Comparison of ENCODE assay signal across 9 cellular contexts in genomic region chr7:23544913-23545354, GRCh38. TPM values are rescaled to one million over a fixed set of nuclear protein-coding genes. Genes with fewer than 3 reads are reported as not detected.
DNase-seq lines count a peak whose midpoint lies in the region; ATAC-seq, FAIRE-seq and TF ChIP-seq lines count a peak whose summit lies in the region.
"Had no signal": no experiment of that assay in that cellular context is flagged by ENCODE, and none has a peak within 500 bp of the region (broad histone marks: within the 10 kb centered on the region; RNA-seq: fewer than 3 reads in every experiment).

No MANE protein-coding gene starts in this region.

- ATAC-seq in sciatic nerve, result no peak

- no peaks in the 10 kb centered on the region for H3K9me1 ChIP-seq in keratinocyte (ENCODE audit: control insufficient read depth, extremely low read depth, insufficient read depth, low read length)

- no peak for TF ChIP-seq POLR2A in H54 (IDR thresholded peaks at IDR 0.05; ENCODE audit: low read depth, low read length)

- H2AFZ ChIP-seq in MM.1S (ENCODE audit: low read length) (0 out of 2 replicates have a peak overlapping the region, but pooled peaks have one; percentile 2), keratinocyte (ENCODE audit: control insufficient read depth, low read length) (no peak overlapping the region)

- TF ChIP-seq CTCF in MM.1S (IDR thresholded peaks at IDR 0.05; ENCODE audit: low read length) (peak; percentile 79), keratinocyte (optimal IDR thresholded peaks at IDR 0.05 in 1 of 3, IDR thresholded peaks at IDR 0.05 in 1 of 3, conservative IDR thresholded peaks at IDR 0.05 in 1 of 3; ENCODE audit: extremely low read depth in 1 of 3, insufficient read depth in 2 of 3, low read length in 3 of 3) (peak; percentile 50 to 81 (median 77))

- intact Hi-C loops in sciatic nerve (cut with DNase I), result no loop called here
- intact Hi-C loops in posterior vena cava (cut with DNase I), result no loop called here

- H3K27ac ChIP-seq in MM.1S (ENCODE audit: low read length) (no peak overlapping the region; the same call in 1 of the 2 replicates), keratinocyte (ENCODE audit: control insufficient read depth, insufficient read depth, low read length) (no peak overlapping the region)

- H3K4me3 ChIP-seq in MM.1S (ENCODE audit: low read length) (no peak overlapping the region), keratinocyte (ENCODE audit: control insufficient read depth in 2 of 3, extremely low read depth in 1 of 3, insufficient read depth in 2 of 3, low read depth in 1 of 3, low read length in 3 of 3) (no peak overlapping the region)
- H3K4me3 ChIP-seq: BLaER1 treated with 17β-estradiol and CSF1 and Interleukin-3, amounts not matched to agents 10 nM and 100 nM had no signal

- FAIRE-seq in H54 (lab: Jason Lieb, UNC) (peak; percentile 71), keratinocyte (lab: Jason Lieb, UNC) (peak; percentile 62)

- H3K4me1 ChIP-seq in MM.1S (ENCODE audit: low read length) (peaks cover 15% of the 10 kb centered on the region), keratinocyte (ENCODE audit: control insufficient read depth, extremely low read depth, insufficient read depth, low read length) (no peaks in the 10 kb centered on the region)

- dilution Hi-C loops in keratinocyte (cut with MboI; ENCODE audit: extremely low pct_ligation_motif_present, low sequenced_read_pairs), result no loop called here

- H3K9ac ChIP-seq in MM.1S (ENCODE audit: low read length) (no peak overlapping the region), keratinocyte (ENCODE audit: control insufficient read depth, extremely low read depth, insufficient read depth, low read length) (no peak overlapping the region)
- H3K9ac ChIP-seq: BLaER1 treated with 17β-estradiol and CSF1 and Interleukin-3, amounts not matched to agents 10 nM and 100 nM had no signal

- H3K27me3 ChIP-seq in MM.1S (replicated peaks; ENCODE audit: insufficient read depth, low read length) (no peaks in the 10 kb centered on the region), keratinocyte (ENCODE audit: control insufficient read depth, extremely low read depth, insufficient read depth, low read length) (no peaks in the 10 kb centered on the region)
- H3K27me3 ChIP-seq: BLaER1 treated with 17β-estradiol and CSF1 and Interleukin-3, amounts not matched to agents 10 nM and 100 nM had no signal

- H3K9me3 ChIP-seq in MM.1S (replicated peaks; ENCODE audit: insufficient read depth, low read length) (no peaks in the 10 kb centered on the region), keratinocyte (ENCODE audit: control insufficient read depth, low read depth, low read length) (no peaks in the 10 kb centered on the region)

- H3K9me2 ChIP-seq in MM.1S (replicated peaks; ENCODE audit: insufficient read depth, low read length), result no peaks in the 10 kb centered on the region

- peaks cover 13% of the 10 kb centered on the region; the same call in 1 of the 2 replicates for H3F3A ChIP-seq in MM.1S (ENCODE audit: insufficient read depth, low read length)

- H3K4me2 ChIP-seq in MM.1S (ENCODE audit: low read depth, low read length) (peak overlapping the region; percentile 38; the same call in 1 of the 2 replicates), keratinocyte (ENCODE audit: control insufficient read depth, extremely low read depth, insufficient read depth, low read depth, low read length) (peak overlapping the region; percentile 23)

- peak; percentile 41 for DNase-seq in NCI-H2171 treated with DMSO at 0.1 percent for 48 hours (lab: John Stamatoyannopoulos, UW)
- DNase-seq in NCI-H2171 (lab: John Stamatoyannopoulos, UW), result no peak
- DNase-seq in H54 (ENCODE audit: insufficient read length, low spot score), result no peak
- DNase-seq in MM.1S, result peak; percentile 67
- DNase-seq in SKM-1 treated with dmso at 0.1 percent for 144 hours (lab: John Stamatoyannopoulos, UW; ENCODE audit: unreplicated experiment), result peak; percentile 86
- DNase-seq in keratinocyte (ENCODE audit: low read depth, low spot score), result no peak
- no peak for DNase-seq in sciatic nerve (ENCODE audit: low spot score)
- no peak for DNase-seq in posterior vena cava (ENCODE audit: low spot score)

- H3K79me2 ChIP-seq in MM.1S (ENCODE audit: low read length) (no peaks in the 10 kb centered on the region), keratinocyte (ENCODE audit: control insufficient read depth, insufficient read depth, low read length) (no peaks in the 10 kb centered on the region)

- H4K20me1 ChIP-seq in MM.1S (ENCODE audit: insufficient read depth, low read length) (no peaks in the 10 kb centered on the region), keratinocyte (ENCODE audit: control insufficient read depth, extremely low read depth, insufficient read depth, low read length) (no peaks in the 10 kb centered on the region)
- H4K20me1 ChIP-seq: BLaER1 treated with 17β-estradiol and CSF1 and Interleukin-3, amounts not matched to agents 10 nM and 100 nM had no signal

- H3K36me3 ChIP-seq in MM.1S (replicated peaks; ENCODE audit: insufficient read depth, low read length) (no peaks in the 10 kb centered on the region), keratinocyte (ENCODE audit: control insufficient read depth in 2 of 2, extremely low read depth in 1 of 2, insufficient read depth in 2 of 2, low read length in 2 of 2) (no peaks in the 10 kb centered on the region)
- H3K36me3 ChIP-seq: BLaER1 treated with 17β-estradiol and CSF1 and Interleukin-3, amounts not matched to agents 10 nM and 100 nM had no signal

RNA-seq across cellular contexts. Expression of gene TRA2A, which starts 13.2 kb away (rescaled TPM):
- polyA plus RNA-seq in keratinocyte, result 62.4 to 92.6 TPM (median 71.6 TPM) in 3 replicates
- polyA plus RNA-seq in keratinocyte (2011; ENCODE audit: low read depth), result 113 TPM
- polyA plus RNA-seq in keratinocyte (2011; cell fraction: cytosol; rRNA removed), result 34.8 and 69.6 TPM in 2 replicates
- polyA plus RNA-seq in keratinocyte (2011; cell fraction: nucleus; rRNA removed), result 113 and 123 TPM in 2 replicates
- polyA plus RNA-seq in keratinocyte (2012; ENCODE audit: low replicate concordance), result 35.5 and 49.7 TPM in 2 replicates
- polyA minus RNA-seq in keratinocyte, result 42.3 to 64.0 TPM (median 46.6 TPM) in 3 replicates
- polyA minus RNA-seq in keratinocyte (2011; cell fraction: cytosol; rRNA and poly(A)+ RNA removed), result 49.3 TPM
- polyA minus RNA-seq in keratinocyte (2011; cell fraction: nucleus; rRNA and poly(A)+ RNA removed), result 31.1 and 54.8 TPM in 2 replicates
- total RNA-seq in sciatic nerve, result 97.9 TPM
- total RNA-seq in posterior vena cava, result 10 to 100 TPM; 51.1 to 52.2 TPM

RNA-seq across cellular contexts. Expression of gene CCDC126, which starts 52.2 kb away (rescaled TPM):
- polyA plus RNA-seq in keratinocyte, result 5.1 to 8.6 TPM (median 8.4 TPM) in 3 replicates
- 9.8 TPM for polyA plus RNA-seq in keratinocyte (2011; ENCODE audit: low read depth)
- 5.2 and 7.6 TPM in 2 replicates for polyA plus RNA-seq in keratinocyte (2011; cell fraction: cytosol; rRNA removed)
- 8.5 and 10.0 TPM in 2 replicates for polyA plus RNA-seq in keratinocyte (2011; cell fraction: nucleus; rRNA removed)
- 6.1 and 10.3 TPM in 2 replicates for polyA plus RNA-seq in keratinocyte (2012; ENCODE audit: low replicate concordance)
- 0.39 to 15.8 TPM (median 3.7 TPM) in 3 replicates for polyA minus RNA-seq in keratinocyte
- 6.3 TPM for polyA minus RNA-seq in keratinocyte (2011; cell fraction: cytosol; rRNA and poly(A)+ RNA removed)
- 7.8 and 11.2 TPM in 2 replicates for polyA minus RNA-seq in keratinocyte (2011; cell fraction: nucleus; rRNA and poly(A)+ RNA removed)
- total RNA-seq in sciatic nerve (15.5 TPM), posterior vena cava (10 to 100 TPM; 11.3 to 15.5 TPM)

Comparison
In these comparisons a context has a peak if more than half of its experiments do, and no peak if none do; other contexts are left out.
1. DNase-seq: peak in NCI-H2171 treated with DMSO at 0.1 percent for 48 hours (single experiment), MM.1S (single experiment) and SKM-1 treated with dmso at 0.1 percent for 144 hours (single experiment); none in NCI-H2171 (single experiment), H54 (single experiment), keratinocyte (single experiment), sciatic nerve (single experiment) and posterior vena cava (single experiment).